In genomic region chr14:103925316-103925715, GRCh38 we compare ENCODE assay signal across 32 cellular contexts. TPM values are rescaled to one million over a fixed set of nuclear protein-coding genes. Genes with fewer than 3 reads are reported as not detected.
"Had no signal": no experiment of that assay in that cellular context is flagged by ENCODE, and none has a peak within 500 bp of the region (broad histone marks: within the 10 kb centered on the region; RNA-seq: fewer than 3 reads in every experiment).

No MANE protein-coding gene starts in this region.

- H3K4me1 ChIP-seq: prostate gland had no signal

- H3K36me3 Mint-ChIP-seq: memory B cell; stimulated activated naive B cell treated with anti-CD40 and anti-IgM and Interleukin-4, amounts not matched to agents 10 μg/mL and 1 μg/mL and 100 μg/mL, for 72 hours had no signal

- H3K4me2 ChIP-seq: hepatocyte, smooth muscle cell had no signal

- H3K36me3 ChIP-seq: ascending aorta, gastroesophageal sphincter, pancreas, prostate gland, stomach, thyroid gland, upper lobe of left lung, vagina had no signal

- DNase-seq: activated CD4-positive, alpha-beta T cell treated with anti-CD3 and anti-CD28 coated beads for 4 hours; activated CD4-positive, alpha-beta T cell treated with anti-CD3 and anti-CD28 coated beads, Interleukin-2, amount 50 U/mL, for 4 hours; activated effector memory CD4-positive, alpha-beta T cell treated with Interleukin-2 at 50 U/mL for 16 hours; activated naive CD4-positive, alpha-beta T cell treated with anti-CD3 and anti-CD28 coated beads for 36 hours; activated naive CD8-positive, alpha-beta T cell treated with anti-CD3 and anti-CD28 coated beads for 36 hours; activated T-cell treated with anti-CD3 and anti-CD28 coated beads for 4 hours; dorsolateral prefrontal cortex; effector memory CD4-positive, alpha-beta T cell; left colon; midbrain; naive thymus-derived CD4-positive, alpha-beta T cell; pancreas; retina; stimulated activated CD4-positive, alpha-beta T cell treated with anti-CD3 and anti-CD28 coated beads, Interleukin-1b, Interleukin-23, amount 100 ng/mL, for 48 hours; stimulated activated naive B cell treated with anti-CD40 and anti-IgM and Interleukin-4, amounts not matched to agents 10 μg/mL and 1 μg/mL and 100 μg/mL, for 72 hours; stomach; thyroid gland; upper lobe of left lung had no signal

- H3K27me3 Mint-ChIP-seq: memory B cell had no signal

- H3K27me3 ChIP-seq: ascending aorta, hepatocyte, pancreas, thyroid gland, upper lobe of left lung, vagina had no signal

- H3K4me3 ChIP-seq: ascending aorta, coronary artery, dorsolateral prefrontal cortex, gastroesophageal sphincter, hepatocyte, pancreas, prostate gland, smooth muscle cell, stomach, thyroid gland, upper lobe of left lung, vagina had no signal

- H3K4me3 Mint-ChIP-seq: activated naive CD4-positive, alpha-beta T cell treated with anti-CD3 and anti-CD28 coated beads for 36 hours; activated naive CD8-positive, alpha-beta T cell treated with anti-CD3 and anti-CD28 coated beads for 36 hours; brain; memory B cell; naive thymus-derived CD4-positive, alpha-beta T cell; stimulated activated naive B cell treated with anti-CD40 and anti-IgM and Interleukin-4, amounts not matched to agents 10 μg/mL and 1 μg/mL and 100 μg/mL, for 72 hours had no signal

- ATAC-seq: gastroesophageal sphincter; naive thymus-derived CD4-positive, alpha-beta T cell; pancreas; stimulated activated naive B cell treated with anti-CD40 and anti-IgM and Interleukin-4, amounts not matched to agents 10 μg/mL and 1 μg/mL and 100 μg/mL, for 72 hours had no signal

- H2AFZ ChIP-seq: hepatocyte had no signal

- H3K27ac ChIP-seq: ascending aorta, coronary artery, dorsolateral prefrontal cortex, gastroesophageal sphincter, hepatocyte, pancreas, prostate gland, stomach, thyroid gland, upper lobe of left lung, vagina had no signal

- H3K9me3 ChIP-seq: ascending aorta, gastroesophageal sphincter, pancreas, prostate gland, stomach, thyroid gland, upper lobe of left lung, vagina had no signal

- H3K27ac Mint-ChIP-seq: activated naive CD4-positive, alpha-beta T cell treated with anti-CD3 and anti-CD28 coated beads for 36 hours; activated naive CD8-positive, alpha-beta T cell treated with anti-CD3 and anti-CD28 coated beads for 36 hours; memory B cell; stimulated activated naive B cell treated with anti-CD40 and anti-IgM and Interleukin-4, amounts not matched to agents 10 μg/mL and 1 μg/mL and 100 μg/mL, for 72 hours had no signal

- H3K9me3 Mint-ChIP-seq: activated naive CD4-positive, alpha-beta T cell treated with anti-CD3 and anti-CD28 coated beads for 36 hours; activated naive CD8-positive, alpha-beta T cell treated with anti-CD3 and anti-CD28 coated beads for 36 hours; memory B cell; naive thymus-derived CD4-positive, alpha-beta T cell; stimulated activated naive B cell treated with anti-CD40 and anti-IgM and Interleukin-4, amounts not matched to agents 10 μg/mL and 1 μg/mL and 100 μg/mL, for 72 hours had no signal

RNA-seq across cellular contexts. Expression of gene TDRD9, which starts 2.9 kb away (rescaled TPM):
- polyA plus RNA-seq: smooth muscle cell had no signal

RNA-seq across cellular contexts. Expression of gene RD3L, which starts 17.0 kb away (rescaled TPM):
- total RNA-seq: activated naive CD4-positive, alpha-beta T cell treated with anti-CD3 and anti-CD28 coated beads for 36 hours; activated naive CD8-positive, alpha-beta T cell treated with anti-CD3 and anti-CD28 coated beads for 36 hours; ascending aorta; cerebellum; dorsolateral prefrontal cortex; fibroblast of lung; fibroblast of villous mesenchyme; gastroesophageal sphincter; hepatocyte; left colon; lower leg skin; naive thymus-derived CD4-positive, alpha-beta T cell; pancreas; prostate gland; smooth muscle cell; stomach; thyroid gland; upper lobe of left lung; vagina had no signal
- polyA plus RNA-seq: fibroblast of lung; hepatocyte; keratinocyte; naive thymus-derived CD4-positive, alpha-beta T cell; pancreas; smooth muscle cell; stomach had no signal
